ENCODE assay signal across 11 cellular contexts in the genomic region with DNA sequence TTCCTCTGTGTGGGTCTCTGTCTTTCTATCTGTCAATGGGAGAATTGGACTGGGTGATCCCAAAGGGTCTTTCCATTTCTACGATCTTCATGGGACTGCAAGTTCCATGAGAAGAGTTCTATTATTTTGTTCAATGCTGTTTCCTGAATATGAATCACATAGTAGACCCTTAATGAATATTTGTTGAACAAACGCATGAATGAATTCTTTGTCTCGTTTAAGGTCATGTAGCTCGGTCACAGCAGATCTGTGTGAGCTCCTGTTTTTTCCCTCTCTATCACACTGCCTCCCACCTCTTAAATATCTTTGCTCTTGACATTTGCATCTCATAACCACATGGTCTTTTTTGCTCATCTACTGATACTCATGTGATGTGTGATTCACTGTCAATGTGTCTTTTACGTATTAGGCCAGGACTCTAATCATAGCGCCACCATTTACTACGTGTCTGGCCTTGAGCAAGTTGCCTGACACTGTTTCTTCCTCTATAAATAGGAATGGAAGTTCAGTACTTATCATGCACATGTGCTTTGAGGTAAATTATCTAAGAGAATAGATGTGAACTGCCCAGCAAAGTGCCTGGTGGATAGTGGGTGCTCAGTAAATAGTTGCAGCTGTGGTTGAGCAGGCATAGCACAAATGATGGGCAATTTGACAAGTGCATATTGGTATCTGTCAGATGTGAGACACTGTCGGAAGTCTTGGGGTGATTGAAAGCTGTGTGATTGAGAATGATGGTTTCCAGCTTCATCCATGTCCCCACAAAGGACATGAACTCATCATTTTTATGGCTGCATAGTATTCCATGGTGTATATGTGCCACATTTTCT. TPM values are rescaled to one million over a fixed set of nuclear protein-coding genes. Genes with fewer than 3 reads are reported as not detected.
DNase-seq lines count a peak whose midpoint lies in the region; ATAC-seq lines count a peak whose summit lies in the region.
"Had no signal": no experiment of that assay in that cellular context is flagged by ENCODE, and none has a peak within 500 bp of the region (broad histone marks: within the 10 kb centered on the region; RNA-seq: fewer than 3 reads in every experiment).

No MANE protein-coding gene starts in this region.

- H3K4me1 Mint-ChIP-seq in effector memory CD8-positive, alpha-beta T cell (ENCODE audit: low read depth in 2 of 2), result peaks cover 0 to 5% of the 10 kb centered on the region in 2 donors
- H3K4me1 Mint-ChIP-seq: GM23338 had no signal

- in situ Hi-C loops in Caki2 (cut with HindIII; ENCODE audit: low pct_unique_long_range_greater_than_20kb, low sequenced_read_pairs), result no loop called here

- no peaks in the 10 kb centered on the region for H3K36me3 Mint-ChIP-seq in effector memory CD8-positive, alpha-beta T cell (ENCODE audit: insufficient read depth)
- H3K36me3 Mint-ChIP-seq: naive thymus-derived CD8-positive, alpha-beta T cell had no signal

- DNase-seq in Caki2 (ENCODE audit: low read depth) (peak; percentile 92), NCI-H524 treated with DMSO at 0.1 percent for 48 hours (lab: John Stamatoyannopoulos, UW) (no peak), NCI-H2196 (lab: John Stamatoyannopoulos, UW; ENCODE audit: unreplicated experiment) (no peak), RKO (ENCODE audit: low spot score) (no peak)
- DNase-seq in effector memory CD8-positive, alpha-beta T cell, result no peak
- DNase-seq: naive thymus-derived CD8-positive, alpha-beta T cell; stimulated activated CD4-positive, alpha-beta T cell treated with anti-CD3 and anti-CD28 coated beads, Interleukin-4, amount 100 ng/mL, for 4 hours had no signal

- no peak overlapping the region for H3K4me3 Mint-ChIP-seq in effector memory CD8-positive, alpha-beta T cell
- H3K4me3 Mint-ChIP-seq: GM23338; naive thymus-derived CD8-positive, alpha-beta T cell had no signal

- H3K27me3 Mint-ChIP-seq in effector memory CD8-positive, alpha-beta T cell, result peaks cover 10 to 16% of the 10 kb centered on the region in 2 donors

- H3K9me3 Mint-ChIP-seq in effector memory CD8-positive, alpha-beta T cell, result no peaks in the 10 kb centered on the region
- H3K9me3 Mint-ChIP-seq: naive thymus-derived CD8-positive, alpha-beta T cell had no signal

- no peak overlapping the region for H3K27ac Mint-ChIP-seq in effector memory CD8-positive, alpha-beta T cell
- H3K27ac Mint-ChIP-seq: GM23338; naive thymus-derived CD8-positive, alpha-beta T cell had no signal

- ATAC-seq in GM18909 (IDR thresholded peaks at IDR 0.05; ENCODE audit: poor library complexity, unreplicated experiment) (peak; percentile 80), HG02588 (IDR thresholded peaks at IDR 0.05; ENCODE audit: unreplicated experiment) (peak; percentile 66), HG03520 (IDR thresholded peaks at IDR 0.05; ENCODE audit: unreplicated experiment) (peak; percentile 79)
- no peak for ATAC-seq in effector memory CD8-positive, alpha-beta T cell (replicated peaks)
- ATAC-seq: GM23338; naive thymus-derived CD8-positive, alpha-beta T cell had no signal

RNA-seq across cellular contexts. Expression of a gene that starts 37.5 kb away (rescaled TPM):
- 973 and 1,427 TPM in 2 replicates for total RNA-seq in Caki2 (2014; rRNA removed; shearing (Covaris generic); ENCODE audit: low replicate concordance)

RNA-seq across cellular contexts. Expression of a gene that starts 40.3 kb away (rescaled TPM):
- 73.8 and 114 TPM in 2 replicates for total RNA-seq in Caki2 (2014; rRNA removed; shearing (Covaris generic); ENCODE audit: low replicate concordance)

RNA-seq across cellular contexts. Expression of a gene that starts 59.3 kb away (rescaled TPM):
- 7.6 and 8.3 TPM in 2 replicates for total RNA-seq in Caki2 (2014; rRNA removed; shearing (Covaris generic); ENCODE audit: low replicate concordance)
